Comparison of ENCODE assay signal across 16 cellular contexts in genomic region chr20:40218296-40218955, GRCh38.
DNase-seq lines count a peak whose midpoint lies in the region; ATAC-seq and TF ChIP-seq lines count a peak whose summit lies in the region.
"Had no signal": no experiment of that assay in that cellular context is flagged by ENCODE, and none has a peak within 500 bp of the region (broad histone marks: within the 10 kb centered on the region; RNA-seq: fewer than 3 reads in every experiment).

No MANE protein-coding gene starts in this region.

- 41% methylated on average over 7 of the region's 7 CpGs for WGBS in smooth muscle cell (ENCODE audit: low lambda C conversion rate)

- H3K9me3 Mint-ChIP-seq in HFFc6: peaks cover 52% of the 10 kb centered on the region

- H3K9me3 ChIP-seq in neural cell (ENCODE audit: low read length) (no peaks in the 10 kb centered on the region), smooth muscle cell (replicated peaks; ENCODE audit: low read depth) (no peaks in the 10 kb centered on the region)

- H2AFZ ChIP-seq in neural cell (ENCODE audit: low read depth, low read length) (peak overlapping the region; percentile 22), smooth muscle cell (ENCODE audit: low read depth) (peak overlapping the region; percentile 56)

- H3K36me3 ChIP-seq in neural cell (ENCODE audit: insufficient read depth, low read length): no peaks in the 10 kb centered on the region
- no peaks in the 10 kb centered on the region for H3K36me3 ChIP-seq in smooth muscle cell (ENCODE audit: low read depth)

- H3K4me2 ChIP-seq in neural cell (ENCODE audit: low read length) (no peak overlapping the region), smooth muscle cell (no peak overlapping the region)

- H3K9ac ChIP-seq in neural cell (ENCODE audit: low read length) (peak overlapping the region; percentile 6), smooth muscle cell (ENCODE audit: low read depth) (no peak overlapping the region)

- intact Hi-C loops in dorsolateral prefrontal cortex (cut with DNase I): loop anchor here in 1 of 2 donors (2.0 kb wide), 1 partner anchor 470 kb away; the partner anchor contains the start of gene MAFB

- H3K4me3 ChIP-seq in dorsolateral prefrontal cortex (peak overlapping the region in 6 of 59 donors; percentile 12 to 37 (median 20)), neural cell (ENCODE audit: low read length) (no peak overlapping the region), smooth muscle cell (no peak overlapping the region)

- no peaks in the 10 kb centered on the region for H3K79me2 ChIP-seq in neural cell (replicated peaks; ENCODE audit: insufficient read depth, low read length)
- no peaks in the 10 kb centered on the region for H3K79me2 ChIP-seq in smooth muscle cell (ENCODE audit: low read depth)

- peak overlapping the region in 52 of 59 donors; percentile 6 to 89 (median 67) for H3K27ac ChIP-seq in dorsolateral prefrontal cortex
- H3K27ac ChIP-seq in neural cell (ENCODE audit: low read length): peak overlapping the region; percentile 9
- no peak overlapping the region for H3K27ac ChIP-seq in smooth muscle cell (ENCODE audit: low read depth)

- no peak for ATAC-seq in GM21528 (IDR thresholded peaks at IDR 0.05; ENCODE audit: low FRiP score, unreplicated experiment)
- no peak for ATAC-seq in HG03108 (IDR thresholded peaks at IDR 0.05; ENCODE audit: unreplicated experiment)
- no peak for ATAC-seq in HG02642 (IDR thresholded peaks at IDR 0.05; ENCODE audit: poor library complexity, unreplicated experiment)
- ATAC-seq: CD8-positive, alpha-beta T cell; SK-N-SH treated with all-trans-retinoic acid at 6 μM for 48 hours had no signal

- no peak overlapping the region for H3K4me3 Mint-ChIP-seq in HFFc6
- H3K4me3 Mint-ChIP-seq: CD8-positive, alpha-beta T cell had no signal

- no peaks in the 10 kb centered on the region for H3K9me2 ChIP-seq in neural cell (ENCODE audit: insufficient read depth, low read length)

- no peak for TF ChIP-seq EP300 in neural cell (conservative IDR thresholded peaks at IDR 0.05; ENCODE audit: poor library complexity, severe bottlenecking)

- no peak for TF ChIP-seq RAD21 in neural cell (conservative IDR thresholded peaks at IDR 0.05)

- DNase-seq in OCI-M1 (lab: John Stamatoyannopoulos, UW) (peak; percentile 4), dorsolateral prefrontal cortex (peak in 1 of 10 donors; percentile 28), smooth muscle cell (lab: John Stamatoyannopoulos, UW; ENCODE audit: unreplicated experiment) (no peak), HFFc6 (no peak)
- DNase-seq: CD8-positive, alpha-beta T cell; IMR-90; Kasumi-1; NCI-H1417 treated with DMSO at 0.1 percent for 48 hours; NCI-H2029 treated with DMSO at 0.1 percent for 48 hours; NCI-H226; NCI-H69 had no signal

- H3K4me1 ChIP-seq in smooth muscle cell (ENCODE audit: low read depth): no peaks in the 10 kb centered on the region

- TF ChIP-seq CTCF in dorsolateral prefrontal cortex (IDR thresholded peaks at IDR 0.05 in 54 of 56, conservative IDR thresholded peaks at IDR 0.05 in 2 of 56; ENCODE audit: low read depth in 1 of 56, partially characterized antibody in 56 of 56) (peak in 2 of 56 donors; percentile 26 to 29), neural cell (IDR thresholded peaks at IDR 0.05; ENCODE audit: poor library complexity, severe bottlenecking) (no peak), smooth muscle cell (IDR thresholded peaks at IDR 0.05; ENCODE audit: borderline replicate concordance, insufficient read depth, poor library complexity, severe bottlenecking) (no peak), HFFc6 (IDR thresholded peaks at IDR 0.05) (no peak)

- H3K27me3 Mint-ChIP-seq in HFFc6 (ENCODE audit: insufficient read depth): no peaks in the 10 kb centered on the region

- no peaks in the 10 kb centered on the region for H3F3A ChIP-seq in neural cell (ENCODE audit: insufficient read depth, low read length, poor library complexity, severe bottlenecking)
- no peaks in the 10 kb centered on the region for H3F3A ChIP-seq in smooth muscle cell (ENCODE audit: low read depth)

- H4K20me1 ChIP-seq in neural cell (ENCODE audit: insufficient read depth) (no peaks in the 10 kb centered on the region), smooth muscle cell (ENCODE audit: low read depth) (no peaks in the 10 kb centered on the region)

- no peaks in the 10 kb centered on the region for H3K4me1 Mint-ChIP-seq in HFFc6 (ENCODE audit: low read depth)

- H3K36me3 Mint-ChIP-seq in HFFc6 (ENCODE audit: low read depth): no peaks in the 10 kb centered on the region
- H3K36me3 Mint-ChIP-seq: CD8-positive, alpha-beta T cell had no signal

- H3K27me3 ChIP-seq in dorsolateral prefrontal cortex (no peaks in the 10 kb centered on the region), neural cell (ENCODE audit: insufficient read depth, low read depth, low read length) (no peaks in the 10 kb centered on the region), smooth muscle cell (ENCODE audit: low read depth) (no peaks in the 10 kb centered on the region)

- H3K27ac Mint-ChIP-seq in HFFc6: no peak overlapping the region
- H3K27ac Mint-ChIP-seq: CD8-positive, alpha-beta T cell had no signal

TF ChIP-seq in neural cell, 6 proteins besides CTCF, POLR2A, EP300 and RAD21:
- no peak for TF ChIP-seq EZH2 (IDR thresholded peaks at IDR 0.05; ENCODE audit: borderline replicate concordance, insufficient read depth, low read length, poor library complexity, severe bottlenecking)
- TF ChIP-seq POLR2AphosphoS5 (IDR thresholded peaks at IDR 0.05): peak; percentile 19
